28 cellular contexts compared by ENCODE assay signal in genomic region chr17:76981545-76982295, GRCh38.
DNase-seq lines count a peak whose midpoint lies in the region; ATAC-seq and TF ChIP-seq lines count a peak whose summit lies in the region.
"Had no signal": no experiment of that assay in that cellular context is flagged by ENCODE, and none has a peak within 500 bp of the region (broad histone marks: within the 10 kb centered on the region; RNA-seq: fewer than 3 reads in every experiment).

No MANE protein-coding gene starts in this region.

- peaks cover 2% of the 10 kb centered on the region for H3K36me3 Mint-ChIP-seq in T-helper 2 cell treated with Interferon-gamma antibody and Interleukin-4, amounts not matched to agents 5 μg/mL and 100 μg/mL, for 36 hours (ENCODE audit: low read depth)
- H3K36me3 Mint-ChIP-seq in T-cell = peaks cover 6% of the 10 kb centered on the region

- peaks cover 13% of the 10 kb centered on the region for H3K9me3 Mint-ChIP-seq in T-helper 2 cell treated with Interferon-gamma antibody and Interleukin-4, amounts not matched to agents 5 μg/mL and 100 μg/mL, for 36 hours
- peaks cover 4 to 9% (median 5%) of the 10 kb centered on the region in 3 donors for H3K9me3 Mint-ChIP-seq in T-cell

- H3K4me1 ChIP-seq in lower lobe of right lung = no peaks in the 10 kb centered on the region
- H3K4me1 ChIP-seq in aorta (ENCODE audit: control insufficient read depth in 1 of 2, insufficient read depth in 2 of 2, low read length in 2 of 2) = no peaks in the 10 kb centered on the region
- H3K4me1 ChIP-seq: adrenal gland, upper lobe of right lung had no signal

- H3K27ac Mint-ChIP-seq in T-helper 2 cell treated with Interferon-gamma antibody and Interleukin-4, amounts not matched to agents 5 μg/mL and 100 μg/mL, for 36 hours = peak overlapping the region; percentile 90
- peak overlapping the region; percentile 86 to 88 for H3K27ac Mint-ChIP-seq in T-cell

- H3K36me3 ChIP-seq in lower lobe of right lung = no peaks in the 10 kb centered on the region
- H3K36me3 ChIP-seq in aorta (ENCODE audit: control insufficient read depth in 1 of 2, insufficient read depth in 2 of 2, low read length in 1 of 2) = no peaks in the 10 kb centered on the region
- H3K36me3 ChIP-seq: adrenal gland, brain microvascular endothelial cell, upper lobe of right lung had no signal

- no peak for ATAC-seq in T-cell (replicated peaks in 1 of 4)
- no peak for ATAC-seq in lower lobe of right lung
- no peak for ATAC-seq in aorta (ENCODE audit: low FRiP score)
- ATAC-seq: left colon, upper lobe of right lung had no signal

- peaks cover 4% of the 10 kb centered on the region for H3K27me3 Mint-ChIP-seq in T-helper 2 cell treated with Interferon-gamma antibody and Interleukin-4, amounts not matched to agents 5 μg/mL and 100 μg/mL, for 36 hours (ENCODE audit: low read depth)
- no peaks in the 10 kb centered on the region for H3K27me3 Mint-ChIP-seq in T-cell
- H3K27me3 Mint-ChIP-seq: activated CD8-positive, alpha-beta T cell treated with anti-CD3 and anti-CD28 coated beads for 36 hours had no signal

- intact Hi-C loops in lower lobe of right lung (cut with DNase I) = no loop called here
- intact Hi-C loops in aorta (cut with DNase I) = no loop called here

- H3K27ac ChIP-seq in lower lobe of right lung = no peak overlapping the region
- H3K27ac ChIP-seq in aorta (ENCODE audit: low read depth in 1 of 2, low read length in 2 of 2) = no peak overlapping the region
- H3K27ac ChIP-seq: adrenal gland, brain microvascular endothelial cell, GM23248, SK-N-MC, upper lobe of right lung had no signal

- H3K4me3 ChIP-seq in lower lobe of right lung = no peak overlapping the region
- no peak overlapping the region for H3K4me3 ChIP-seq in aorta (ENCODE audit: low read length in 2 of 2)
- H3K4me3 ChIP-seq: adrenal gland, GM23248, SK-N-MC, smooth muscle cell, upper lobe of right lung had no signal

- H3K27me3 ChIP-seq in lower lobe of right lung (ENCODE audit: low read depth) = peaks cover 7% of the 10 kb centered on the region
- no peaks in the 10 kb centered on the region for H3K27me3 ChIP-seq in aorta (ENCODE audit: control insufficient read depth in 1 of 2, insufficient read depth in 2 of 2, low read length in 1 of 2)
- H3K27me3 ChIP-seq: upper lobe of right lung had no signal

- H3K9me3 ChIP-seq in lower lobe of right lung (no peaks in the 10 kb centered on the region), aorta (ENCODE audit: control insufficient read depth, low read length) (peaks cover 2% of the 10 kb centered on the region)
- H3K9me3 ChIP-seq: adrenal gland, upper lobe of right lung had no signal

- DNase-seq in T-helper 2 cell treated with Interferon-gamma antibody and Interleukin-4, amounts not matched to agents 5 μg/mL and 100 μg/mL, for 36 hours (ENCODE audit: low spot score) = no peak
- no peak for DNase-seq in T-helper 2 cell
- DNase-seq in COR-L47 (lab: John Stamatoyannopoulos, UW) = peak; percentile 2
- no peak for DNase-seq in T-cell
- peak; percentile 15 for DNase-seq in lower lobe of right lung
- no peak for DNase-seq in activated T-cell treated with anti-CD3 and anti-CD28 coated beads, Interleukin-2, amount 50 U/mL, for 48 hours
- DNase-seq in aorta = no peak
- no peak for DNase-seq in SW480 (ENCODE audit: low spot score)
- DNase-seq: activated CD4-positive, CD25-positive, alpha-beta regulatory T cell; adrenal gland; brain microvascular endothelial cell; effector CD4-positive, alpha-beta T cell; erythroblast; foreskin fibroblast; GDM1; GM23248; KG1; left colon; mesenchymal stem cell; MM.1S; NCI-H1417 treated with DMSO at 0.1 percent for 48 hours; NCI-H2081 treated with DMSO at 0.1 percent for 48 hours; stimulated activated CD4-positive, alpha-beta T cell treated with anti-CD3 and anti-CD28 coated beads, Interleukin-2, amount 100 ng/mL, for 24 hours; T1000; upper lobe of right lung had no signal

- peaks cover 11% of the 10 kb centered on the region for H3K4me1 Mint-ChIP-seq in T-helper 2 cell treated with Interferon-gamma antibody and Interleukin-4, amounts not matched to agents 5 μg/mL and 100 μg/mL, for 36 hours (ENCODE audit: low read depth)
- peaks cover 13 to 24% (median 19%) of the 10 kb centered on the region in 3 donors for H3K4me1 Mint-ChIP-seq in T-cell

- CTCF ChIA-PET in T-cell (lab: Charles Lee) = no interaction called here

- POLR2A ChIA-PET in T-cell (lab: Charles Lee) = interaction anchor here in 1 of 2 donors (0.7 kb wide), 1 partner anchor 13 kb away, joined by 7 read pairs; no protein-coding TSS in a partner anchor

- no peak for TF ChIP-seq CTCF in lower lobe of right lung (IDR thresholded peaks at IDR 0.05)

- no peak overlapping the region for H3K4me3 Mint-ChIP-seq in T-helper 2 cell treated with Interferon-gamma antibody and Interleukin-4, amounts not matched to agents 5 μg/mL and 100 μg/mL, for 36 hours
- H3K4me3 Mint-ChIP-seq in T-cell = peak overlapping the region in 1 of 3 donors; percentile 19
- H3K4me3 Mint-ChIP-seq: activated CD8-positive, alpha-beta T cell treated with anti-CD3 and anti-CD28 coated beads for 36 hours had no signal

- WGBS in aorta, 2 donors = 80% methylated on average over 15 of the region's 15 CpGs

Comparison
In these comparisons a context has a peak if more than half of its experiments do, and no peak if none do; other contexts are left out.
1. DNase-seq: peak in COR-L47 (single experiment) and lower lobe of right lung (single experiment); none in T-helper 2 cell treated with Interferon-gamma antibody and Interleukin-4, amounts not matched to agents 5 μg/mL and 100 μg/mL, for 36 hours (single experiment), T-helper 2 cell (0 of 5), T-cell (0 of 34), activated T-cell treated with anti-CD3 and anti-CD28 coated beads, Interleukin-2, amount 50 U/mL, for 48 hours (0 of 2), aorta (0 of 2) and SW480 (single experiment).